In genomic region chr4:21032246-21032645, GRCh38 we compare ENCODE assay signal across 19 cellular contexts.
DNase-seq lines count a peak whose midpoint lies in the region; ATAC-seq and TF ChIP-seq lines count a peak whose summit lies in the region.
"Had no signal": no experiment of that assay in that cellular context is flagged by ENCODE, and none has a peak within 500 bp of the region (broad histone marks: within the 10 kb centered on the region; RNA-seq: fewer than 3 reads in every experiment).

No MANE protein-coding gene starts in this region.

- H3K36me3 Mint-ChIP-seq in endothelial cell (ENCODE audit: low read depth, unreplicated experiment), result no peaks in the 10 kb centered on the region
- H3K36me3 Mint-ChIP-seq: CD14-positive monocyte; CD4-positive, alpha-beta memory T cell; IgD-negative memory B cell had no signal

- ATAC-seq in HG02759 (IDR thresholded peaks at IDR 0.05; ENCODE audit: unreplicated experiment) (no peak), HG02981 (IDR thresholded peaks at IDR 0.05; ENCODE audit: unreplicated experiment) (no peak)
- ATAC-seq: GM12878, HepG2 had no signal

- DNase-seq in DMS53 (lab: John Stamatoyannopoulos, UW) (peak; percentile 86), amniotic epithelial cell (ENCODE audit: low read depth) (peak; percentile 7), choroid plexus epithelial cell (ENCODE audit: low read depth) (peak; percentile 25), retina (peak; percentile 7), endothelial cell (ENCODE audit: low spot score) (no peak), NCI-H1048 (lab: John Stamatoyannopoulos, UW) (no peak)
- DNase-seq: CD4-positive, alpha-beta memory T cell; DMS153; DND-41; EL; GM23248 had no signal

- no peak overlapping the region for H3K27ac Mint-ChIP-seq in endothelial cell (ENCODE audit: unreplicated experiment)
- H3K27ac Mint-ChIP-seq: CD14-positive monocyte; CD4-positive, alpha-beta memory T cell had no signal

- H3K27me3 Mint-ChIP-seq in endothelial cell (ENCODE audit: unreplicated experiment), result no peaks in the 10 kb centered on the region
- H3K27me3 Mint-ChIP-seq: CD4-positive, alpha-beta memory T cell; IgD-negative memory B cell had no signal

- no peak overlapping the region for H3K4me3 ChIP-seq in choroid plexus epithelial cell (ENCODE audit: low read depth, low read length)
- H3K4me3 ChIP-seq: BLaER1, GM12878, GM23248, HAP-1 had no signal

- no peaks in the 10 kb centered on the region for H3K9me3 Mint-ChIP-seq in endothelial cell (ENCODE audit: unreplicated experiment)

- no peak overlapping the region for H3K4me3 Mint-ChIP-seq in endothelial cell (ENCODE audit: unreplicated experiment)
- H3K4me3 Mint-ChIP-seq: CD14-positive monocyte; CD4-positive, alpha-beta memory T cell; IgD-negative memory B cell had no signal

- no peaks in the 10 kb centered on the region for H3K4me1 Mint-ChIP-seq in endothelial cell (ENCODE audit: unreplicated experiment)
- H3K4me1 Mint-ChIP-seq: CD14-positive monocyte; CD4-positive, alpha-beta memory T cell; IgD-negative memory B cell had no signal

- TF ChIP-seq CTCF in choroid plexus epithelial cell (conservative IDR thresholded peaks at IDR 0.05; ENCODE audit: low read depth, low read length), result no peak
- TF ChIP-seq CTCF in endothelial cell (IDR thresholded peaks at IDR 0.05; ENCODE audit: unreplicated experiment), result no peak

Comparison
In these comparisons a context has a peak if more than half of its experiments do, and no peak if none do; other contexts are left out.
1. DNase-seq: peak in DMS53 (single experiment), amniotic epithelial cell (single experiment), choroid plexus epithelial cell (single experiment) and retina (single experiment); none in endothelial cell (single experiment) and NCI-H1048 (single experiment).